12 cellular contexts compared by ENCODE assay signal in genomic region chr10:60536529-60537114, GRCh38.
A peak's percentile ranks its signal among the peaks of the same experiment; 100 is the strongest.
DNase-seq lines count a peak whose midpoint lies in the region; ATAC-seq and TF ChIP-seq lines count a peak whose summit lies in the region.
"Had no signal": no experiment of that assay in that cellular context is flagged by ENCODE, and none has a peak within 500 bp of the region (broad histone marks: within the 10 kb centered on the region; RNA-seq: fewer than 3 reads in every experiment).

No MANE protein-coding gene starts in this region.

- H3K27me3 Mint-ChIP-seq in activated T-cell treated with anti-CD3 and anti-CD28 coated beads, Interleukin-2, amount 50 U/mL, for 72 hours (ENCODE audit: low read depth), result no peaks in the 10 kb centered on the region

- H3K27ac ChIP-seq in lower lobe of right lung, result no peak overlapping the region

- intact Hi-C loops in lower lobe of right lung (cut with DNase I), result no loop called here

- H3K9me3 Mint-ChIP-seq in activated T-cell treated with anti-CD3 and anti-CD28 coated beads, Interleukin-2, amount 50 U/mL, for 72 hours, result no peaks in the 10 kb centered on the region
- H3K9me3 Mint-ChIP-seq: endodermal cell had no signal

- peaks cover 62% of the 10 kb centered on the region for H3K4me1 Mint-ChIP-seq in activated T-cell treated with anti-CD3 and anti-CD28 coated beads, Interleukin-2, amount 50 U/mL, for 72 hours (ENCODE audit: low read depth)

- TF ChIP-seq CTCF in lower lobe of right lung (IDR thresholded peaks at IDR 0.05), result no peak

- peaks cover 9% of the 10 kb centered on the region for H3K4me1 ChIP-seq in lower lobe of right lung

- H3K4me3 Mint-ChIP-seq in activated T-cell treated with anti-CD3 and anti-CD28 coated beads, Interleukin-2, amount 50 U/mL, for 72 hours, result peak overlapping the region; percentile 12 to 65
- H3K4me3 Mint-ChIP-seq: endodermal cell had no signal

- no peaks in the 10 kb centered on the region for H3K9me3 ChIP-seq in lower lobe of right lung

- no peaks in the 10 kb centered on the region for H3K36me3 Mint-ChIP-seq in activated T-cell treated with anti-CD3 and anti-CD28 coated beads, Interleukin-2, amount 50 U/mL, for 72 hours (ENCODE audit: insufficient read depth in 2 of 2)

- H3K4me3 ChIP-seq in lower lobe of right lung, result no peak overlapping the region

- H3K27ac Mint-ChIP-seq in activated T-cell treated with anti-CD3 and anti-CD28 coated beads, Interleukin-2, amount 50 U/mL, for 72 hours, result peak overlapping the region; percentile 76
- H3K27ac Mint-ChIP-seq: endodermal cell had no signal

- ATAC-seq in HG02981 (IDR thresholded peaks at IDR 0.05; ENCODE audit: unreplicated experiment) (peak; percentile 39), lower lobe of right lung (no peak)
- ATAC-seq in activated T-cell treated with anti-CD3 and anti-CD28 coated beads, Interleukin-2, amount 50 U/mL, for 72 hours (replicated peaks in 1 of 2), result peak; percentile 86 to 95
- ATAC-seq: left lobe of liver had no signal

- peak; percentile 67 for DNase-seq in ELR (ENCODE audit: low read depth)
- peak; percentile 9 to 44 for DNase-seq in activated T-cell treated with anti-CD3 and anti-CD28 coated beads, Interleukin-2, amount 50 U/mL, for 72 hours
- peak; percentile 74 for DNase-seq in iris pigment epithelial cell (ENCODE audit: low read depth)
- no peak for DNase-seq in DMS114 treated with DMSO at 0.1 percent for 48 hours (lab: John Stamatoyannopoulos, UW; ENCODE audit: unreplicated experiment)
- no peak for DNase-seq in lower lobe of right lung
- no peak for DNase-seq in NCI-H2227 (lab: John Stamatoyannopoulos, UW; ENCODE audit: unreplicated experiment)
- no peak for DNase-seq in iPS-NIHi11 (ENCODE audit: low spot score)
- DNase-seq: activated CD8-positive, alpha-beta memory T cell treated with anti-CD3 and anti-CD28 coated beads, Interleukin-2, amount 50 U/mL, for 4 hours; DMS153; endodermal cell had no signal

- no peaks in the 10 kb centered on the region for H3K27me3 ChIP-seq in lower lobe of right lung (ENCODE audit: low read depth)

- no peaks in the 10 kb centered on the region for H3K36me3 ChIP-seq in lower lobe of right lung

Comparison
In these comparisons a context has a peak if more than half of its experiments do, and no peak if none do; other contexts are left out.
1. DNase-seq: peak in ELR (single experiment), activated T-cell treated with anti-CD3 and anti-CD28 coated beads, Interleukin-2, amount 50 U/mL, for 72 hours (2 of 2) and iris pigment epithelial cell (single experiment); none in DMS114 treated with DMSO at 0.1 percent for 48 hours (single experiment), lower lobe of right lung (single experiment), NCI-H2227 (single experiment) and iPS-NIHi11 (single experiment).
2. ATAC-seq: peak in HG02981 (single experiment) and activated T-cell treated with anti-CD3 and anti-CD28 coated beads, Interleukin-2, amount 50 U/mL, for 72 hours (2 of 2); none in lower lobe of right lung (0 of 2).